In genomic region chr22:30390974-30391691, GRCh38 we compare ENCODE assay signal across 8 cellular contexts. TPM values are rescaled to one million over a fixed set of nuclear protein-coding genes. Genes with fewer than 3 reads are reported as not detected.
DNase-seq lines count a peak whose midpoint lies in the region; ATAC-seq and TF ChIP-seq lines count a peak whose summit lies in the region.

No MANE protein-coding gene starts in this region.

- intact Hi-C loops in adrenal gland (cut with DNase I), result loop anchor here (2.0 to 5.0 kb wide), 2 partner anchors 91 to 94 kb away; no protein-coding TSS in a partner anchor

- H3K79me2 ChIP-seq in hepatocyte, result peaks cover 3% of the 10 kb centered on the region

- H3K9me3 Mint-ChIP-seq in T-helper 1 cell treated with Interleukin-12 subunit alpha and Interleukin-12 subunit beta and Interleukin-4 antibody, amounts not matched to agents 30 μg/mL and 1 μg/mL, for 36 hours, result no peaks in the 10 kb centered on the region

- H3K4me2 ChIP-seq in hepatocyte, result no peak overlapping the region

- ATAC-seq in HG02885 (IDR thresholded peaks at IDR 0.05; ENCODE audit: poor library complexity, unreplicated experiment) (no peak), GM19455 (IDR thresholded peaks at IDR 0.05; ENCODE audit: unreplicated experiment) (no peak)

- H3K9me3 ChIP-seq in adrenal gland (replicated peaks in 1 of 3) (no peaks in the 10 kb centered on the region), hepatocyte (ENCODE audit: low read depth) (no peaks in the 10 kb centered on the region)

- no peaks in the 10 kb centered on the region for H3K27me3 Mint-ChIP-seq in T-helper 1 cell treated with Interleukin-12 subunit alpha and Interleukin-12 subunit beta and Interleukin-4 antibody, amounts not matched to agents 30 μg/mL and 1 μg/mL, for 36 hours (ENCODE audit: low read depth)

- DNase-seq in G401 (ENCODE audit: low spot score) (peak; percentile 71), adrenal gland (peak; percentile 76 to 86 (median 85)), hepatocyte (ENCODE audit: low spot score) (peak; percentile 82)
- peak; percentile 51 to 68 for DNase-seq in stimulated activated CD4-positive, alpha-beta T cell treated with anti-CD3 and anti-CD28 coated beads, Interleukin-12 subunit alpha, Interleukin-12 subunit beta, amount 100 ng/mL, for 24 hours (ENCODE audit: low read depth in 2 of 2)

- H3K4me1 Mint-ChIP-seq in T-helper 1 cell treated with Interleukin-12 subunit alpha and Interleukin-12 subunit beta and Interleukin-4 antibody, amounts not matched to agents 30 μg/mL and 1 μg/mL, for 36 hours (ENCODE audit: low read depth), result peaks cover 36% of the 10 kb centered on the region

- no peak for TF ChIP-seq POLR2A in adrenal gland (IDR thresholded peaks at IDR 0.05)

- H3K9me2 ChIP-seq in hepatocyte (replicated peaks; ENCODE audit: insufficient read depth), result no peaks in the 10 kb centered on the region

- H3K4me3 ChIP-seq in adrenal gland (no peak overlapping the region), hepatocyte (no peak overlapping the region)

- in situ Hi-C loops in G401 (cut with HindIII; ENCODE audit: low sequenced_read_pairs), result loop anchor here (5.0 kb wide), 1 partner anchor 104 kb away; the partner anchor contains the start of gene CASTOR1

- H4K20me1 ChIP-seq in hepatocyte (ENCODE audit: insufficient read depth, poor library complexity, severe bottlenecking), result no peaks in the 10 kb centered on the region

- H3K36me3 ChIP-seq in adrenal gland (replicated peaks in 1 of 2) (no peaks in the 10 kb centered on the region), hepatocyte (replicated peaks; ENCODE audit: insufficient read depth, low read depth) (no peaks in the 10 kb centered on the region)

- peak overlapping the region; percentile 57 for H3K27ac Mint-ChIP-seq in T-helper 1 cell treated with Interleukin-12 subunit alpha and Interleukin-12 subunit beta and Interleukin-4 antibody, amounts not matched to agents 30 μg/mL and 1 μg/mL, for 36 hours

- peak overlapping the region in 3 of 5 donors; percentile 5 to 64 (median 44) for H3K27ac ChIP-seq in adrenal gland
- H3K27ac ChIP-seq in hepatocyte, result peak overlapping the region; percentile 32

- H2AFZ ChIP-seq in hepatocyte, result no peak overlapping the region

- peaks cover 0 to 10% of the 10 kb centered on the region in 2 donors for H3K4me1 ChIP-seq in adrenal gland (replicated peaks in 1 of 2)
- H3K4me1 ChIP-seq in hepatocyte (ENCODE audit: insufficient read depth), result peaks cover 8% of the 10 kb centered on the region

- peaks cover 3% of the 10 kb centered on the region for H3K36me3 Mint-ChIP-seq in T-helper 1 cell treated with Interleukin-12 subunit alpha and Interleukin-12 subunit beta and Interleukin-4 antibody, amounts not matched to agents 30 μg/mL and 1 μg/mL, for 36 hours (ENCODE audit: low read depth)

- WGBS in adrenal gland, 4 donors, result 45 to 79% (median 47%) methylated on average over 2 to 5 of the region's 5 CpGs
- 62% methylated on average over 5 of the region's 5 CpGs for WGBS in hepatocyte (ENCODE audit: low lambda C conversion rate, missing lambda C conversion rate)

- TF ChIP-seq CTCF in LNCAP (IDR thresholded peaks at IDR 0.05), result peak; percentile 80
- TF ChIP-seq CTCF in adrenal gland (IDR thresholded peaks at IDR 0.05), result peak; percentile 72 to 90 (median 84)
- TF ChIP-seq CTCF in hepatocyte (IDR thresholded peaks at IDR 0.05; ENCODE audit: poor library complexity), result peak; percentile 62

- H3K4me3 Mint-ChIP-seq in T-helper 1 cell treated with Interleukin-12 subunit alpha and Interleukin-12 subunit beta and Interleukin-4 antibody, amounts not matched to agents 30 μg/mL and 1 μg/mL, for 36 hours, result no peak overlapping the region

- H3K27me3 ChIP-seq in adrenal gland (no peaks in the 10 kb centered on the region), hepatocyte (no peaks in the 10 kb centered on the region)

RNA-seq across cellular contexts. Expression of gene RNF215, which starts 3.9 kb away (rescaled TPM):
- total RNA-seq in G401 (2014; rRNA removed; shearing (Covaris generic)), result 20.5 and 23.2 TPM in 2 replicates
- total RNA-seq in adrenal gland (10 to 100 TPM in 5 of 8 donors, 1 to 10 TPM in 3; 8.8 to 20.1 (median 12.1) TPM), hepatocyte (12.6 and 18.1 TPM in 2 replicates)
- polyA plus RNA-seq in adrenal gland (10 to 100 TPM in 2 of 3 donors, 1 to 10 TPM in 1; 2.0 to 17.4 (median 17.1) TPM), hepatocyte (7.2 and 10.4 TPM in 2 replicates)

RNA-seq across cellular contexts. Expression of gene SEC14L2, which starts 5.7 kb away (rescaled TPM):
- total RNA-seq in G401 (2014; rRNA removed; shearing (Covaris generic)), result 13.1 and 15.8 TPM in 2 replicates
- total RNA-seq in adrenal gland (1 to 10 TPM; 2.3 to 7.7 (median 5.0) TPM), hepatocyte (3.9 and 9.9 TPM in 2 replicates)
- polyA plus RNA-seq in adrenal gland (1 to 10 TPM in 2 of 3 donors, under 1 TPM in 1; 0.99 to 3.1 (median 2.1) TPM), hepatocyte (9.0 and 10.9 TPM in 2 replicates)

RNA-seq across cellular contexts. Expression of gene CCDC157, which starts 34.3 kb away (rescaled TPM):
- 1.8 and 2.9 TPM in 2 replicates for total RNA-seq in G401 (2014; rRNA removed; shearing (Covaris generic))
- total RNA-seq in adrenal gland (1 to 10 TPM in 7 of 8 donors, under 1 TPM in 1; 0.48 to 9.9 (median 2.8) TPM), hepatocyte (4.1 and 5.3 TPM in 2 replicates)
- polyA plus RNA-seq in adrenal gland (1 to 10 TPM in 2 of 3 donors, under 1 TPM in 1; 0.75 to 5.3 (median 3.7) TPM), hepatocyte (5.4 TPM in 2 replicates)

RNA-seq across cellular contexts. Expression of gene MTFP1, which starts 34.4 kb away (rescaled TPM):
- total RNA-seq in G401 (2014; rRNA removed; shearing (Covaris generic)), result 79.7 and 96.7 TPM in 2 replicates
- total RNA-seq in adrenal gland, result 10 to 100 TPM; 10.4 to 36.3 (median 12.9) TPM
- 10 to 100 TPM; 13.7 to 19.7 (median 16.3) TPM for polyA plus RNA-seq in adrenal gland
- 10.3 and 16.3 TPM in 2 replicates for total RNA-seq in hepatocyte
- polyA plus RNA-seq in hepatocyte, result 22.3 and 24.3 TPM in 2 replicates

RNA-seq across cellular contexts. Expression of gene SF3A1, which starts 34.4 kb away (rescaled TPM):
- 16.5 and 25.5 TPM in 2 replicates for total RNA-seq in G401 (2014; rRNA removed; shearing (Covaris generic))
- total RNA-seq in adrenal gland, result 100 to 1,000 TPM in 6 of 8 donors, 10 to 100 TPM in 2; 38.0 to 212 (median 157) TPM
- 10 to 100 TPM; 15.7 to 69.6 (median 24.1) TPM for polyA plus RNA-seq in adrenal gland
- total RNA-seq in hepatocyte, result 45.8 and 48.6 TPM in 2 replicates
- polyA plus RNA-seq in hepatocyte, result 82.5 and 84.6 TPM in 2 replicates
